In the genomic region with DNA sequence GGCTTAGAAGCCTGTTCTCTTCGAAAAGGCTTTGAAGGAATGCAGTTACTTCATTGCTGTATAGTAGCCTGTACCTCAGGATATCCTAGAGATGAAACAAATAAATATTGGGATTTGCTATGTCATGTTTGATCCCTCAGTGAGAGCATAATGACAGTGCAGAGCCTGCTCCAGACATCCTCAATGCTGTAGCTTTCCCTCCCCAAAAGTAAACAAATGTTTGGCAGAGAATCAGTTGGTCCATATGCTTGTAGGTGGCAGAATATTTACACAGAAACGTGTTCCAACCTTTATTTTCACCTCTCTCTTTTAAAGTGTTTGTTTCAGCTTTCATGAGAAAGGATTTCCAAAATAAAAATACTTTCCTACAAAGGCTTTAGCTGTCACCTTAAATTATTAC, we compare ENCODE assay signal across 20 cellular contexts.
DNase-seq lines count a peak whose midpoint lies in the region.
"Had no signal": no experiment of that assay in that cellular context is flagged by ENCODE, and none has a peak within 500 bp of the region (broad histone marks: within the 10 kb centered on the region; RNA-seq: fewer than 3 reads in every experiment).

No MANE protein-coding gene starts in this region.

- peak; percentile 91 for DNase-seq in DMS53 (lab: John Stamatoyannopoulos, UW)
- DNase-seq in NCI-H1105 (lab: John Stamatoyannopoulos, UW), result peak; percentile 39
- DNase-seq in NCI-H526 treated with DMSO at 0.1 percent for 48 hours (lab: John Stamatoyannopoulos, UW), result peak; percentile 22
- peak; percentile 43 for DNase-seq in cerebellum (ENCODE audit: low spot score)
- no peak for DNase-seq in stimulated activated CD8-positive, alpha-beta memory T cell treated with anti-CD3 and anti-CD28 coated beads, Interleukin-4, amount 100 ng/mL, for 48 hours
- DNase-seq in stimulated activated CD4-positive, alpha-beta T cell treated with anti-CD3 and anti-CD28 coated beads, Interleukin-4, amount 100 ng/mL, for 24 hours, result no peak
- DNase-seq in superior temporal gyrus (ENCODE audit: extremely low spot score), result no peak
- DNase-seq: activated CD8-positive, alpha-beta T cell treated with anti-CD3 and anti-CD28 coated beads, Interleukin-2, amount 10 ng/mL, durations not matched to agents 7 days and 5 days; activated gamma-delta T cell; activated naive CD8-positive, alpha-beta T cell treated with anti-CD3 and anti-CD28 coated beads, Interleukin-2, amount 10 ng/mL, durations not matched to agents 7 days and 5 days; C1 segment of cervical spinal cord; dermis blood vessel endothelial cell; EL; gastrocnemius medialis; GM23248; left cardiac atrium; NCI-H187; NCI-H524 treated with DMSO at 0.1 percent for 48 hours; stimulated activated CD4-positive, alpha-beta T cell treated with anti-CD3 and anti-CD28 coated beads, Interleukin-2, amount 100 ng/mL, for 24 hours; upper lobe of left lung had no signal

Comparison
In these comparisons a context has a peak if more than half of its experiments do, and no peak if none do; other contexts are left out.
1. DNase-seq: peak in DMS53 (single experiment), NCI-H1105 (single experiment), NCI-H526 treated with DMSO at 0.1 percent for 48 hours (single experiment) and cerebellum (single experiment); none in stimulated activated CD8-positive, alpha-beta memory T cell treated with anti-CD3 and anti-CD28 coated beads, Interleukin-4, amount 100 ng/mL, for 48 hours (single experiment), stimulated activated CD4-positive, alpha-beta T cell treated with anti-CD3 and anti-CD28 coated beads, Interleukin-4, amount 100 ng/mL, for 24 hours (single experiment) and superior temporal gyrus (single experiment).